Comparison of ENCODE assay signal across 1 cellular context in the genomic region with DNA sequence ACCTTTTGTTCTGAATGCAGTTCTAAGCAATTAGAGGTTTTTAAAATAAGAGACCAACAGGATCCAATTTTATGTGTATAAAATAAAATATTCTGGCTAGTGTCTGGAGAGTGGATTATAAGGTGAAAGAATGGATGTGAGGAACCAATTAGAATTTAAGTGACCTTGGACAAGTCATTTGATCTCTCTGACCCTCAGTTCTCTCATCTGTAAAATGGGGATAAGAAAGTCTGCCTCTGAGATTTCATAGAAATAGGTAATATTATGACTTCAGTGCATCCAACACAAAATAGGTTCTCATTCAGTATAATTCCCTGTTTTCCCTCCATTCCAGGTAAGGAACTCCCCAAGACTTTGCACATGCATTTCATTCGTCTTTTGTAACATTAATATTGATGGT.
TF ChIP-seq lines count a peak whose summit lies in the region.

No MANE protein-coding gene starts in this region.

TF ChIP-seq in IMR-90, 13 proteins besides CTCF, POLR2A, EP300 and RAD21:
- TF ChIP-seq CHD1 (IDR thresholded peaks at IDR 0.05; ENCODE audit: low read depth, low read length): no peak
- TF ChIP-seq SMC3 (IDR thresholded peaks at IDR 0.05; ENCODE audit: low read depth, low read length): no peak
- TF ChIP-seq BHLHE40 (IDR thresholded peaks at IDR 0.05; ENCODE audit: low read depth, low read length): no peak
- TF ChIP-seq NFE2L2 (IDR thresholded peaks at IDR 0.05; ENCODE audit: low read depth, low read length): no peak
- no peak for TF ChIP-seq MXI1 (IDR thresholded peaks at IDR 0.05; ENCODE audit: borderline replicate concordance, low read depth, low read length)
- no peak for TF ChIP-seq MAFK (IDR thresholded peaks at IDR 0.05; ENCODE audit: low read depth, low read length)
- TF ChIP-seq, protein P1, sequence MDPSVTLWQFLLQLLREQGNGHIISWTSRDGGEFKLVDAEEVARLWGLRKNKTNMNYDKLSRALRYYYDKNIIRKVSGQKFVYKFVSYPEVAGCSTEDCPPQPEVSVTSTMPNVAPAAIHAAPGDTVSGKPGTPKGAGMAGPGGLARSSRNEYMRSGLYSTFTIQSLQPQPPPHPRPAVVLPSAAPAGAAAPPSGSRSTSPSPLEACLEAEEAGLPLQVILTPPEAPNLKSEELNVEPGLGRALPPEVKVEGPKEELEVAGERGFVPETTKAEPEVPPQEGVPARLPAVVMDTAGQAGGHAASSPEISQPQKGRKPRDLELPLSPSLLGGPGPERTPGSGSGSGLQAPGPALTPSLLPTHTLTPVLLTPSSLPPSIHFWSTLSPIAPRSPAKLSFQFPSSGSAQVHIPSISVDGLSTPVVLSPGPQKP (IDR thresholded peaks at IDR 0.05; ENCODE audit: borderline replicate concordance, low read depth, low read length): no peak
- TF ChIP-seq RFX5 (IDR thresholded peaks at IDR 0.05; ENCODE audit: low read depth, low read length): no peak
- TF ChIP-seq CEBPB (IDR thresholded peaks at IDR 0.05; ENCODE audit: low read depth, low read length): no peak
- TF ChIP-seq MAZ (IDR thresholded peaks at IDR 0.05; ENCODE audit: borderline replicate concordance, low read depth, low read length): no peak
- TF ChIP-seq FOS (IDR thresholded peaks at IDR 0.05; ENCODE audit: low read depth, low read length): no peak
- no peak for TF ChIP-seq USF2 (IDR thresholded peaks at IDR 0.05; ENCODE audit: low read depth, low read length)
- no peak for TF ChIP-seq RCOR1 (IDR thresholded peaks at IDR 0.05; ENCODE audit: insufficient replicate concordance, low read length)
